In the genomic region with DNA sequence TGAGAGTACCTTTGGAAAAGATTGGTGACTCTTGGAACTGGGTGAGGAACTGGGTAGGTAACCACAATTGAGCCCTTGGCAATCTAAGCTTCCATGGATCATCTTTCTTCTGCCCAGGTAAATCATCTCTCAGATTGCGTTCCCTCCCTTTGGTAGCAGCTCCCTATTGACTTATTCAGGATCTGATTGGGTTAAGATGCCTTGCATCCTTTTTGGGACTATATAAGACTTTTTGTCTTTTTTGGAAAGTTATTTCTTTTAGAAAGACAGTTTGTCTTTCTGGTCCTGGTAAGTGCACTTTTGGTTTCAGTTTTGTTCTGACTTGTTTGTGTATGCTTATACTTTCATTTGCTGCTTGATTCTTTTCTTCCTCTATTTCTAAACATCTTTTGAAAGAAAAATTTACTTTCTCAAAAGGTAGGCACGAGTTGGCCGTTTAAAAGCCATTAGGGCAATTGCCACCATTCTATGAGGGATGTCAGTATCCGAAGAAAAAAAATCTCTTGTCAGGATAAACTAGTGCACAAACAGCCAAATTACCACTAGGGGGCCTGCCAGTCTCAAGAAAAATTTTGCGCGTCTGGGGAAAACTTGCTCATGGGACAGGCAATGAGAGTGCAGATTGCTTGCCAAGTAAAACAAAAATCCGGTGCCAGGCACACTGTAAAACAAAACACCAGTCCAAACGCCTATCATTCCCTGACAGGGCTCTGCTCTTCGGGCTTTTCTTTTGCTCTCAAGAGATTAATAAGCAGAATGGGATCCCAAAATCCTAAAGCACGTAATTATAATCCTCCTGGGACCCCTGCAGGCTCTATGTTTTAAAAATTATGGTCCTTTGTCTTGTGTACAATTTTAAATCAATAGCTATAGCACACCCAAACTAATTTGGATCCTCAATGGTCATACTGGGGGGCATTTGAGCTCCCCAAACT, we compare ENCODE assay signal across 8 cellular contexts.
A peak's percentile ranks its signal among the peaks of the same experiment; 100 is the strongest.
DNase-seq lines count a peak whose midpoint lies in the region; ATAC-seq lines count a peak whose summit lies in the region.

No MANE protein-coding gene starts in this region.

- ATAC-seq in GM18519 (IDR thresholded peaks at IDR 0.05; ENCODE audit: low FRiP score, unreplicated experiment) = peak; percentile 62
- peak; percentile 76 for ATAC-seq in HG03139 (IDR thresholded peaks at IDR 0.05; ENCODE audit: unreplicated experiment)

- peak; percentile 74 for DNase-seq in ACHN
- DNase-seq in NCI-H345 (lab: John Stamatoyannopoulos, UW) = peak; percentile 85
- DNase-seq in activated CD4-positive, CD25-positive, alpha-beta regulatory T cell treated with anti-CD3 and anti-CD28 coated beads, Interleukin-2, amount 50 U/mL, for 16 hours (ENCODE audit: low read depth, low spot score) = peak; percentile 56
- DNase-seq in cerebellar cortex (ENCODE audit: low spot score) = peak; percentile 85
- DNase-seq in left kidney (ENCODE audit: low read depth, low spot score) = peak; percentile 84
- DNase-seq in stimulated activated CD4-positive, alpha-beta T cell treated with anti-CD3 and anti-CD28 coated beads, Interleukin-2, amount 100 ng/mL, for 24 hours = peak; percentile 63 to 65

- in situ Hi-C loops in ACHN (cut with HindIII; ENCODE audit: low pct_ligation_motif_present, low pct_unique_long_range_greater_than_20kb, low sequenced_read_pairs) = no loop called here

Comparison
In these comparisons a context has a peak if more than half of its experiments do, and no peak if none do; other contexts are left out.
1. Peak in every context shown above with its lines: DNase-seq and ATAC-seq.